ENCODE assay signal across 1 cellular context in genomic region chr6:16157909-16158308, GRCh38.
TF ChIP-seq lines count a peak whose summit lies in the region.

No MANE protein-coding gene starts in this region.

TF ChIP-seq in K562, 482 proteins besides CTCF, POLR2A, EP300 and RAD21 (continued from another document):
- TF ChIP-seq TFE3 (CRISPR knock-in tag; IDR thresholded peaks at IDR 0.05) (no peak), ZNF24 (IDR thresholded peaks at IDR 0.05) (no peak), AFF1 (IDR thresholded peaks at IDR 0.05; ENCODE audit: low read depth in 1 of 2, partially characterized antibody in 2 of 2) (no peak), ZNF3 (CRISPR knock-in tag; IDR thresholded peaks at IDR 0.05) (no peak), HLTF (IDR thresholded peaks at IDR 0.05) (no peak), TAF9B (IDR thresholded peaks at IDR 0.05; ENCODE audit: partially characterized antibody) (no peak), ZNF197 (CRISPR knock-in tag; IDR thresholded peaks at IDR 0.05; ENCODE audit: low read depth) (no peak), KLF1 (tag; IDR thresholded peaks at IDR 0.05) (no peak), GABPB2 (CRISPR knock-in tag; conservative IDR thresholded peaks at IDR 0.05) (no peak), ZNF551 (CRISPR knock-in tag; IDR thresholded peaks at IDR 0.05) (no peak), BDP1 (IDR thresholded peaks at IDR 0.05; ENCODE audit: insufficient read depth, insufficient read length) (no peak), ARID3A (IDR thresholded peaks at IDR 0.05; ENCODE audit: borderline replicate concordance, low read depth, low read length) (no peak), TCFL5 (CRISPR knock-in tag; conservative IDR thresholded peaks at IDR 0.05) (no peak), CREB1 (IDR thresholded peaks at IDR 0.05) (no peak), CREB1 (CRISPR knock-in tag; IDR thresholded peaks at IDR 0.05) (no peak), SMAD2 (IDR thresholded peaks at IDR 0.05; ENCODE audit: low read depth, low read length) (no peak), HNRNPLL (IDR thresholded peaks at IDR 0.05; ENCODE audit: low read depth, low read length, poor library complexity, severe bottlenecking) (no peak), STAG1 (CRISPR knock-in tag; IDR thresholded peaks at IDR 0.05; ENCODE audit: borderline replicate concordance) (no peak), POLR2G (IDR thresholded peaks at IDR 0.05; ENCODE audit: low read depth, low read length) (no peak), ZNF239 (CRISPR knock-in tag; IDR thresholded peaks at IDR 0.05) (no peak), RAD51 (IDR thresholded peaks at IDR 0.05; ENCODE audit: borderline replicate concordance, low read depth) (no peak), BRD9 (IDR thresholded peaks at IDR 0.05; ENCODE audit: low read depth, partially characterized antibody) (peak; percentile 26), PURB (CRISPR knock-in tag; IDR thresholded peaks at IDR 0.05; ENCODE audit: low read depth) (no peak), ZNF830 (CRISPR knock-in tag; IDR thresholded peaks at IDR 0.05) (no peak), GTF2E2 (tag; IDR thresholded peaks at IDR 0.05) (no peak), OTX1 (CRISPR knock-in tag; IDR thresholded peaks at IDR 0.05) (no peak), DLX4 (CRISPR knock-in tag; IDR thresholded peaks at IDR 0.05) (no peak), NKRF (IDR thresholded peaks at IDR 0.05; ENCODE audit: borderline replicate concordance) (peak; percentile 22; the same call in 1 of the 2 replicates), KLF6 (CRISPR knock-in tag; IDR thresholded peaks at IDR 0.05; ENCODE audit: borderline replicate concordance) (no peak), POLR2B (IDR thresholded peaks at IDR 0.05; ENCODE audit: low read depth, partially characterized antibody) (no peak), MAFG (tag; conservative IDR thresholded peaks at IDR 0.05) (peak; percentile 85), RFX1 (IDR thresholded peaks at IDR 0.05) (peak; percentile 57), FOXJ2 (tag; IDR thresholded peaks at IDR 0.05) (peak; percentile 83), KAT2B (IDR thresholded peaks at IDR 0.05; ENCODE audit: low read depth, low read length) (no peak), BHLHE40 (IDR thresholded peaks at IDR 0.05; ENCODE audit: low read length) (peak; percentile 43; the same call in 1 of the 2 replicates), NR3C1 (CRISPR knock-in tag; IDR thresholded peaks at IDR 0.05) (no peak), MEIS2 (IDR thresholded peaks at IDR 0.05; ENCODE audit: partially characterized antibody) (peak; percentile 80), SREBF1 (IDR thresholded peaks at IDR 0.05; ENCODE audit: borderline replicate concordance, low read depth, low read length) (no peak), NRF1 (conservative IDR thresholded peaks at IDR 0.05 in 1 of 2, IDR thresholded peaks at IDR 0.05 in 1 of 2) (peak; percentile 30 to 40; a peak in 2 of 4 replicates), ATF6 (CRISPR knock-in tag; IDR thresholded peaks at IDR 0.05) (no peak)
TF ChIP-seq in K562: peak in this region for 58.
